Comparison of ENCODE assay signal across 11 cellular contexts in genomic region chr7:131619336-131620305, GRCh38.
DNase-seq lines count a peak whose midpoint lies in the region; ATAC-seq and TF ChIP-seq lines count a peak whose summit lies in the region.
"Had no signal": no experiment of that assay in that cellular context is flagged by ENCODE, and none has a peak within 500 bp of the region (broad histone marks: within the 10 kb centered on the region; RNA-seq: fewer than 3 reads in every experiment).

No MANE protein-coding gene starts in this region.

- peak overlapping the region; percentile 61 for H3K27ac ChIP-seq in mesendoderm (ENCODE audit: low read depth, low read length)

- no peak overlapping the region for H4K5ac ChIP-seq in mesendoderm (ENCODE audit: low read length)

- H3K27ac Mint-ChIP-seq in immature natural killer cell, result no peak overlapping the region
- H3K27ac Mint-ChIP-seq: activated naive CD4-positive, alpha-beta T cell treated with anti-CD3 and anti-CD28 coated beads for 36 hours; B cell had no signal

- no peaks in the 10 kb centered on the region for H3K36me3 ChIP-seq in mesendoderm (ENCODE audit: control insufficient read depth, insufficient read depth, low read length)

- TF ChIP-seq POLR2A in NB4 (IDR thresholded peaks at IDR 0.05; ENCODE audit: extremely low read depth, insufficient read length), result no peak

- peak overlapping the region; percentile 24 for H2AK5ac ChIP-seq in mesendoderm (ENCODE audit: low read length)

- H3K36me3 Mint-ChIP-seq in immature natural killer cell, result no peaks in the 10 kb centered on the region

- CTCF ChIA-PET in HEK293T (lab: Yijun Ruan, JAX), result interaction anchor here (0.5 kb wide), 1 partner anchor 73 kb away, joined by 5 read pairs; no protein-coding TSS in a partner anchor

- peak overlapping the region; percentile 79 for H3K4ac ChIP-seq in mesendoderm (ENCODE audit: low read depth, low read length)

- H3K4me3 ChIP-seq in NB4 (ENCODE audit: low read depth, low read length), result no peak overlapping the region
- no peak overlapping the region for H3K4me3 ChIP-seq in astrocyte of the cerebellum (ENCODE audit: low read depth, low read length)
- H3K4me3 ChIP-seq in mesendoderm (ENCODE audit: low read length), result no peak overlapping the region

- H2BK5ac ChIP-seq in mesendoderm (ENCODE audit: low read length), result peak overlapping the region; percentile 51

- H3K79me1 ChIP-seq in mesendoderm (ENCODE audit: low read length), result no peaks in the 10 kb centered on the region

- peaks cover 0 to 1% (median 0%) of the 10 kb centered on the region in 3 donors for H3K27me3 Mint-ChIP-seq in immature natural killer cell (ENCODE audit: low read depth in 3 of 3)

- no peak overlapping the region for H4K8ac ChIP-seq in mesendoderm (ENCODE audit: low read depth, low read length)

- POLR2A ChIA-PET in HEK293T (lab: Yijun Ruan, JAX), result no interaction called here

- no peaks in the 10 kb centered on the region for H3K9me3 Mint-ChIP-seq in immature natural killer cell
- H3K9me3 Mint-ChIP-seq: activated naive CD4-positive, alpha-beta T cell treated with anti-CD3 and anti-CD28 coated beads for 36 hours had no signal

- no peak overlapping the region for H3K4me2 ChIP-seq in mesendoderm (ENCODE audit: low read length)

- TF ChIP-seq CTCF in NB4 (IDR thresholded peaks at IDR 0.05; ENCODE audit: low read depth, low read length), result no peak
- no peak for TF ChIP-seq CTCF in astrocyte of the cerebellum (IDR thresholded peaks at IDR 0.05; ENCODE audit: low read depth, low read length, missing control alignments)

- WGBS in mesendoderm (ENCODE audit: extremely low coverage, insufficient coverage, low lambda C conversion rate), result no CpG with 5 or more reads among the region's 10 CpGs

- no peak overlapping the region for H3K9ac ChIP-seq in mesendoderm (ENCODE audit: low read length)

- ATAC-seq in GM21786 (IDR thresholded peaks at IDR 0.05; ENCODE audit: unreplicated experiment), result no peak
- no peak for ATAC-seq in GM21619 (IDR thresholded peaks at IDR 0.05; ENCODE audit: unreplicated experiment)

- no peak overlapping the region for H3K4me3 Mint-ChIP-seq in immature natural killer cell
- H3K4me3 Mint-ChIP-seq: activated naive CD4-positive, alpha-beta T cell treated with anti-CD3 and anti-CD28 coated beads for 36 hours; B cell had no signal

- H3K79me2 ChIP-seq in mesendoderm (ENCODE audit: control insufficient read depth, insufficient read depth, low read length), result no peaks in the 10 kb centered on the region

- H2BK120ac ChIP-seq in mesendoderm (ENCODE audit: low read depth, low read length), result peak overlapping the region; percentile 70

- in situ Hi-C loops in astrocyte of the cerebellum (cut with HindIII; ENCODE audit: low sequenced_read_pairs), result loop anchor here (5.0 kb wide), 1 partner anchor 102 kb away; no protein-coding TSS in a partner anchor

- H3K4me1 ChIP-seq in mesendoderm (ENCODE audit: control insufficient read depth, low read depth, low read length), result peaks cover 21% of the 10 kb centered on the region

- no peaks in the 10 kb centered on the region for H3K27me3 ChIP-seq in mesendoderm (ENCODE audit: insufficient read depth, low read length, poor library complexity)

- H2BK15ac ChIP-seq in mesendoderm (replicated peaks; ENCODE audit: low read depth), result no peak overlapping the region

- DNase-seq in EL, result peak; percentile 36
- peak; percentile 66 for DNase-seq in NB4 (ENCODE audit: low read depth)
- peak; percentile 16 for DNase-seq in astrocyte of the cerebellum (ENCODE audit: low read depth)
- peak; percentile 76 for DNase-seq in mesendoderm
- DNase-seq in HEK293T (ENCODE audit: extremely low spot score), result no peak
- no peak for DNase-seq in immature natural killer cell
- DNase-seq: activated naive CD4-positive, alpha-beta T cell treated with anti-CD3 and anti-CD28 coated beads for 36 hours; MM.1S had no signal

- no peaks in the 10 kb centered on the region for H3K4me1 Mint-ChIP-seq in immature natural killer cell
- H3K4me1 Mint-ChIP-seq: B cell had no signal

- no peak overlapping the region for H3K23ac ChIP-seq in mesendoderm (ENCODE audit: low read length)

- peak overlapping the region; percentile 89 for H3K18ac ChIP-seq in mesendoderm (ENCODE audit: low read length)

- peak overlapping the region; percentile 75 for H3K56ac ChIP-seq in mesendoderm (ENCODE audit: low read length)

TF ChIP-seq in HEK293T, 16 proteins besides CTCF, POLR2A, EP300 and RAD21:
- TF ChIP-seq L3MBTL2 (conservative IDR thresholded peaks at IDR 0.05), result no peak
- no peak for TF ChIP-seq ZNF384 (IDR thresholded peaks at IDR 0.05)
- no peak for TF ChIP-seq PKNOX1 (IDR thresholded peaks at IDR 0.05)
- no peak for TF ChIP-seq SUZ12 (IDR thresholded peaks at IDR 0.05)
- no peak for TF ChIP-seq FOXA1 (IDR thresholded peaks at IDR 0.05)
- no peak for TF ChIP-seq HDGF (IDR thresholded peaks at IDR 0.05; ENCODE audit: borderline replicate concordance)
- no peak for TF ChIP-seq LEF1 (IDR thresholded peaks at IDR 0.05; ENCODE audit: borderline replicate concordance)
- TF ChIP-seq NFRKB (IDR thresholded peaks at IDR 0.05), result no peak
- TF ChIP-seq ARNT (IDR thresholded peaks at IDR 0.05), result no peak
- TF ChIP-seq CTBP1 (IDR thresholded peaks at IDR 0.05; ENCODE audit: borderline replicate concordance), result no peak
- no peak for TF ChIP-seq FOXM1 (IDR thresholded peaks at IDR 0.05; ENCODE audit: borderline replicate concordance)
- TF ChIP-seq BHLHE40 (IDR thresholded peaks at IDR 0.05; ENCODE audit: borderline replicate concordance), result no peak

Comparison
In these comparisons a context has a peak if more than half of its experiments do, and no peak if none do; other contexts are left out.
1. DNase-seq: peak in EL (single experiment), NB4 (single experiment), astrocyte of the cerebellum (single experiment) and mesendoderm (single experiment); none in HEK293T (single experiment) and immature natural killer cell (0 of 3).